Comparison of ENCODE assay signal across 9 cellular contexts in the genomic region with DNA sequence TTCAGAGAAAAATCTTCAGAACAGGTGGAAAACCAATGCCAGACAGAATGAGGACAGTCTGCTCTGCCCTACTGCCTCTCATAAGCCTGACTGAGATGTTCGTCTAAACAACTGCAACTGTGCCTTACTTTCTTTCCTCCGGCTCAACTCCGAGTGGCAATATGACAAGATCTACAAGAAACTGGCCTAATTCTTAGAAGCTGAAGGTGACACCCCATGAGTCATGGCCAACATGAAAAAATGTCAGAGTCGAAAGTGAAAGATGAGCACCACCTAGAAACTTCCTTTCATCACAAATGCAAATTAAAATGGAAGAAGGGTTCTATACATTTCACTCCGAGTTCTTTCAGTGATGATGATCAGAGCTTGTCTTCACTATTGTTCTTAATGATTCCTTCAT. TPM values are rescaled to one million over a fixed set of nuclear protein-coding genes. Genes with fewer than 3 reads are reported as not detected.
DNase-seq lines count a peak whose midpoint lies in the region; ATAC-seq and TF ChIP-seq lines count a peak whose summit lies in the region.
"Had no signal": no experiment of that assay in that cellular context is flagged by ENCODE, and none has a peak within 500 bp of the region (broad histone marks: within the 10 kb centered on the region; RNA-seq: fewer than 3 reads in every experiment).

No MANE protein-coding gene starts in this region.

- no peak overlapping the region for H3K4me3 ChIP-seq in neural progenitor cell

- no peaks in the 10 kb centered on the region for H3K27me3 Mint-ChIP-seq in neural progenitor cell (ENCODE audit: insufficient read depth, low read depth)
- H3K27me3 Mint-ChIP-seq in progenitor cell of endocrine pancreas = no peaks in the 10 kb centered on the region

- ATAC-seq in HG03571 (IDR thresholded peaks at IDR 0.05; ENCODE audit: unreplicated experiment) = peak; percentile 66

- H3K79me2 ChIP-seq in neural progenitor cell (ENCODE audit: low read depth) = peaks cover 17% of the 10 kb centered on the region

- H3K4me1 ChIP-seq in neural progenitor cell = peaks cover 12% of the 10 kb centered on the region

- H3K4me2 ChIP-seq in neural progenitor cell = no peak overlapping the region

- H3K9me3 Mint-ChIP-seq in neural progenitor cell = no peaks in the 10 kb centered on the region
- no peaks in the 10 kb centered on the region for H3K9me3 Mint-ChIP-seq in progenitor cell of endocrine pancreas (ENCODE audit: low read depth)

- H3K9me3 ChIP-seq in neural progenitor cell (ENCODE audit: low read depth) = no peaks in the 10 kb centered on the region
- H3K9me3 ChIP-seq: neutrophil had no signal

- DNase-seq in activated gamma-delta T cell treated with Interleukin-2 at 50 U/mL for 16 hours (peak; percentile 51), activated gamma-delta T cell (lab: John Stamatoyannopoulos, UW) (no peak), activated T-cell treated with anti-CD3 and anti-CD28 coated beads for 24 hours (ENCODE audit: low read depth) (peak; percentile 73), neural progenitor cell (ENCODE audit: low spot score) (no peak), cortex of kidney (lab: John Stamatoyannopoulos, UW) (no peak), progenitor cell of endocrine pancreas (ENCODE audit: low spot score, unreplicated experiment) (no peak), HuH-7.5 (ENCODE audit: low spot score) (no peak)

- no peak overlapping the region for H2AFZ ChIP-seq in neural progenitor cell (replicated peaks)

- no peaks in the 10 kb centered on the region for H3K4me1 Mint-ChIP-seq in neural progenitor cell
- H3K4me1 Mint-ChIP-seq in progenitor cell of endocrine pancreas (ENCODE audit: low read depth) = peaks cover 4% of the 10 kb centered on the region

- H3K4me3 Mint-ChIP-seq in neural progenitor cell (no peak overlapping the region), progenitor cell of endocrine pancreas (ENCODE audit: low read depth) (no peak overlapping the region)

- H3K27me3 ChIP-seq in neural progenitor cell = no peaks in the 10 kb centered on the region
- H3K27me3 ChIP-seq: neutrophil had no signal

- no peaks in the 10 kb centered on the region for H3K36me3 ChIP-seq in neural progenitor cell

- no peak for TF ChIP-seq CTCF in neural progenitor cell (IDR thresholded peaks at IDR 0.05)
- no peak for TF ChIP-seq CTCF in progenitor cell of endocrine pancreas (IDR thresholded peaks at IDR 0.05; ENCODE audit: unreplicated experiment)

- peak overlapping the region; percentile 60 for H3K27ac Mint-ChIP-seq in neural progenitor cell
- H3K27ac Mint-ChIP-seq in progenitor cell of endocrine pancreas = no peak overlapping the region

- no peaks in the 10 kb centered on the region for H4K20me1 ChIP-seq in neural progenitor cell (ENCODE audit: low read depth)

- H3K27ac ChIP-seq in neural progenitor cell = peak overlapping the region; percentile 46
- H3K27ac ChIP-seq: neutrophil had no signal

- no peak overlapping the region for H3K9ac ChIP-seq in neural progenitor cell

- H3F3A ChIP-seq in neural progenitor cell (ENCODE audit: low read depth) = peaks cover 11% of the 10 kb centered on the region

- peaks cover 14% of the 10 kb centered on the region for H3K36me3 Mint-ChIP-seq in neural progenitor cell
- H3K36me3 Mint-ChIP-seq in progenitor cell of endocrine pancreas (ENCODE audit: insufficient read depth) = peaks cover 14% of the 10 kb centered on the region

RNA-seq across cellular contexts. Expression of a gene that starts 12.9 kb away (rescaled TPM):
- total RNA-seq in neural progenitor cell (ENCODE audit: low replicate concordance) (24.6 and 29.3 TPM in 2 replicates), progenitor cell of endocrine pancreas (33.9 and 42.9 TPM in 2 replicates)

RNA-seq across cellular contexts. Expression of a gene that starts 43.5 kb away (rescaled TPM):
- total RNA-seq in neural progenitor cell (ENCODE audit: low replicate concordance) (29.9 and 44.8 TPM in 2 replicates), progenitor cell of endocrine pancreas (34.4 and 40.5 TPM in 2 replicates)

RNA-seq across cellular contexts. Expression of a gene that starts 58.3 kb away (rescaled TPM):
- total RNA-seq in neural progenitor cell (ENCODE audit: low replicate concordance) = 0.28 TPM in 1 of 2 replicates, not detected in the other
- 0.34 and 0.62 TPM in 2 replicates for total RNA-seq in progenitor cell of endocrine pancreas

Comparison
In these comparisons a context has a peak if more than half of its experiments do, and no peak if none do; other contexts are left out.
1. DNase-seq: peak in activated gamma-delta T cell treated with Interleukin-2 at 50 U/mL for 16 hours (single experiment) and activated T-cell treated with anti-CD3 and anti-CD28 coated beads for 24 hours (single experiment); none in activated gamma-delta T cell (single experiment), neural progenitor cell (single experiment), cortex of kidney (single experiment), progenitor cell of endocrine pancreas (single experiment) and HuH-7.5 (single experiment).